8 cellular contexts compared by ENCODE assay signal in genomic region chr12:131897276-131897675, GRCh38. TPM values are rescaled to one million over a fixed set of nuclear protein-coding genes. Genes with fewer than 3 reads are reported as not detected.
DNase-seq lines count a peak whose midpoint lies in the region; ATAC-seq and TF ChIP-seq lines count a peak whose summit lies in the region.

No MANE protein-coding gene starts in this region.

- H3K27ac Mint-ChIP-seq in CD4-positive, alpha-beta memory T cell, result peak overlapping the region in 2 of 7 donors; percentile 30 to 55

- H3K4me3 ChIP-seq in CD4-positive, alpha-beta memory T cell (ENCODE audit: low read length in 2 of 2), result no peak overlapping the region
- no peak overlapping the region for H3K4me3 ChIP-seq in RWPE2 (ENCODE audit: severe bottlenecking)
- peak overlapping the region in 2 of 12 donors; percentile 75 to 76 for H3K4me3 ChIP-seq in heart left ventricle
- peak overlapping the region in 1 of 2 donors; percentile 78 for H3K4me3 ChIP-seq in prostate gland

- 90 to 91% (median 91%) methylated on average over 18 of the region's 18 CpGs for WGBS in heart left ventricle, 4 donors
- WGBS in prostate gland, result 86% methylated on average over 18 of the region's 18 CpGs

- H3K27ac ChIP-seq in CD4-positive, alpha-beta memory T cell (ENCODE audit: low read depth, low read length), result no peak overlapping the region
- H3K27ac ChIP-seq in RWPE2 (ENCODE audit: poor library complexity, severe bottlenecking) (no peak overlapping the region), heart left ventricle (peak overlapping the region in 11 of 12 donors; percentile 96 to 100 (median 98)), prostate gland (peak overlapping the region; percentile 99 to 100)

- H3K27me3 ChIP-seq in CD4-positive, alpha-beta memory T cell (ENCODE audit: insufficient read depth, low read length), result no peaks in the 10 kb centered on the region
- no peaks in the 10 kb centered on the region for H3K27me3 ChIP-seq in RWPE2 (ENCODE audit: insufficient read depth, poor library complexity, severe bottlenecking)
- no peaks in the 10 kb centered on the region for H3K27me3 ChIP-seq in heart left ventricle
- H3K27me3 ChIP-seq in prostate gland (replicated peaks; ENCODE audit: insufficient read depth), result no peaks in the 10 kb centered on the region

- H3K4me1 Mint-ChIP-seq in CD4-positive, alpha-beta memory T cell, result peaks cover 6 to 44% (median 20%) of the 10 kb centered on the region in 4 donors

- no peaks in the 10 kb centered on the region for H3K27me3 Mint-ChIP-seq in CD4-positive, alpha-beta memory T cell

- H3K4me3 Mint-ChIP-seq in CD4-positive, alpha-beta memory T cell, result peak overlapping the region; percentile 21 to 93 (median 46)

- H3K4me1 ChIP-seq in CD4-positive, alpha-beta memory T cell (ENCODE audit: insufficient read depth, low read length), result peaks cover 9% of the 10 kb centered on the region
- peaks cover 18% of the 10 kb centered on the region for H3K4me1 ChIP-seq in RWPE2 (ENCODE audit: insufficient read depth, poor library complexity, severe bottlenecking)
- H3K4me1 ChIP-seq in heart left ventricle, result peaks cover 10 to 67% (median 43%) of the 10 kb centered on the region in 12 donors
- peaks cover 8% of the 10 kb centered on the region for H3K4me1 ChIP-seq in prostate gland (replicated peaks)

- H3K9me3 Mint-ChIP-seq in CD4-positive, alpha-beta memory T cell, result peaks cover 0 to 1% (median 0%) of the 10 kb centered on the region in 8 donors

- H3K36me3 Mint-ChIP-seq in CD4-positive, alpha-beta memory T cell, result peaks cover 0 to 7% of the 10 kb centered on the region in 2 donors

- no peaks in the 10 kb centered on the region for H3K36me3 ChIP-seq in CD4-positive, alpha-beta memory T cell (ENCODE audit: insufficient read depth, low read length)
- H3K36me3 ChIP-seq in RWPE2 (ENCODE audit: low read depth) (peaks cover 8% of the 10 kb centered on the region; the same call in 1 of the 2 replicates), heart left ventricle (peaks cover 0 to 29% (median 3%) of the 10 kb centered on the region in 9 donors), prostate gland (no peaks in the 10 kb centered on the region)

- H3K9me3 ChIP-seq in CD4-positive, alpha-beta memory T cell (ENCODE audit: control insufficient read depth in 1 of 2, low read length in 2 of 2), result no peaks in the 10 kb centered on the region
- H3K9me3 ChIP-seq in RWPE2 (ENCODE audit: severe bottlenecking), result no peaks in the 10 kb centered on the region
- no peaks in the 10 kb centered on the region for H3K9me3 ChIP-seq in heart left ventricle
- H3K9me3 ChIP-seq in prostate gland, result no peaks in the 10 kb centered on the region

- CTCF ChIA-PET in CD4-positive, alpha-beta memory T cell (lab: Charles Lee; ENCODE audit: partially characterized antibody), result interaction anchor here (1.1 kb wide), 1 partner anchor 47 kb away, joined by 3 read pairs; no protein-coding TSS in a partner anchor

- ATAC-seq in RWPE2 (ENCODE audit: low read depth) (no peak), heart left ventricle (no peak), GM19397 (IDR thresholded peaks at IDR 0.05; ENCODE audit: unreplicated experiment) (no peak)

- POLR2A ChIA-PET in CD4-positive, alpha-beta memory T cell (lab: Charles Lee; ENCODE audit: partially characterized antibody), result interaction anchor here (3.7 kb wide), 1 partner anchor 32 kb away, joined by 28 read pairs; the partner anchor contains the start of gene PUS1

- TF ChIP-seq CTCF in RWPE2 (IDR thresholded peaks at IDR 0.05; ENCODE audit: poor library complexity, severe bottlenecking), result no peak
- TF ChIP-seq CTCF in heart left ventricle (IDR thresholded peaks at IDR 0.05), result no peak
- TF ChIP-seq CTCF in prostate gland (IDR thresholded peaks at IDR 0.05), result no peak

- no peak for DNase-seq in CD4-positive, alpha-beta memory T cell
- DNase-seq in RWPE2 (ENCODE audit: low spot score), result peak; percentile 55
- peak in 1 of 5 donors; percentile 31 for DNase-seq in heart left ventricle
- no peak for DNase-seq in prostate gland (ENCODE audit: low spot score)
- DNase-seq in SKM-1 treated with dmso at 0.1 percent for 144 hours (lab: John Stamatoyannopoulos, UW; ENCODE audit: unreplicated experiment), result no peak
- DNase-seq in NCI-H1930 (lab: John Stamatoyannopoulos, UW), result no peak
- no peak for DNase-seq in NCI-H2227 (lab: John Stamatoyannopoulos, UW; ENCODE audit: unreplicated experiment)

- TF ChIP-seq POLR2A in heart left ventricle (IDR thresholded peaks at IDR 0.05) (no peak), prostate gland (IDR thresholded peaks at IDR 0.05) (no peak)

- intact Hi-C loops in CD4-positive, alpha-beta memory T cell (cut with micrococcal nuclease), result no loop called here
- intact Hi-C loops in heart left ventricle (cut with DNase I), result loop anchor here in 3 of 10 donors (2.0 kb wide), 1 partner anchor 32 kb away; the partner anchor contains the start of gene PUS1 (in 3 of the 3)
- intact Hi-C loops in prostate gland (cut with DNase I), result no loop called here

RNA-seq across cellular contexts. Expression of gene ULK1, which starts 2.9 kb away (rescaled TPM):
- 10 to 100 TPM; 45.8 to 55.7 TPM for total RNA-seq in CD4-positive, alpha-beta memory T cell
- 1 to 10 TPM in 1 of 2 donors, under 1 TPM in 1; 0.08 to 1.7 TPM for polyA plus RNA-seq in CD4-positive, alpha-beta memory T cell
- total RNA-seq in heart left ventricle, result 10 to 100 TPM; 21.9 to 56.0 (median 42.4) TPM
- 10 to 100 TPM; 23.0 to 24.7 TPM for polyA plus RNA-seq in heart left ventricle
- total RNA-seq in prostate gland, result 10 to 100 TPM; 26.2 to 62.5 TPM

RNA-seq across cellular contexts. Expression of gene PUS1, which starts 31.8 kb away (rescaled TPM):
- 10 to 100 TPM; 41.8 to 48.1 TPM for total RNA-seq in CD4-positive, alpha-beta memory T cell
- polyA plus RNA-seq in CD4-positive, alpha-beta memory T cell, result 10 to 100 TPM; 12.0 to 28.1 TPM
- total RNA-seq in heart left ventricle, result 10 to 100 TPM in 2 of 9 donors, 1 to 10 TPM in 7; 6.1 to 10.7 (median 8.1) TPM
- 10 to 100 TPM in 1 of 2 donors, 1 to 10 TPM in 1; 8.8 to 13.5 TPM for polyA plus RNA-seq in heart left ventricle
- total RNA-seq in prostate gland, result 10 to 100 TPM; 17.4 to 17.8 TPM

RNA-seq across cellular contexts. Expression of gene EP400, which starts 52.5 kb away (rescaled TPM):
- 10 to 100 TPM; 82.3 to 86.6 TPM for total RNA-seq in CD4-positive, alpha-beta memory T cell
- polyA plus RNA-seq in CD4-positive, alpha-beta memory T cell, result 1 to 10 TPM in 1 of 2 donors, under 1 TPM in 1; 0.94 to 5.3 TPM
- total RNA-seq in heart left ventricle (10 to 100 TPM; 10.3 to 27.8 (median 18.3) TPM), prostate gland (10 to 100 TPM; 22.3 to 46.2 TPM)
- 10 to 100 TPM in 1 of 2 donors, 1 to 10 TPM in 1; 9.8 to 10.5 TPM for polyA plus RNA-seq in heart left ventricle

Comparison
In these comparisons a context has a peak if more than half of its experiments do, and no peak if none do; other contexts are left out.
1. H3K27ac ChIP-seq: peak in heart left ventricle (11 of 12) and prostate gland (2 of 2); none in CD4-positive, alpha-beta memory T cell (single experiment) and RWPE2 (single experiment).